Comparison of ENCODE assay signal across 1 cellular context in genomic region chr20:38836991-38837390, GRCh38.
TF ChIP-seq lines count a peak whose summit lies in the region.

No MANE protein-coding gene starts in this region.

TF ChIP-seq in GM12878, 131 proteins besides CTCF, POLR2A, EP300 and RAD21 (continued from another document):
- TF ChIP-seq MEF2A (IDR thresholded peaks at IDR 0.05; ENCODE audit: insufficient read depth, low read depth, low read length) (no peak), SPI1 (IDR thresholded peaks at IDR 0.05; ENCODE audit: borderline replicate concordance, insufficient read depth, low read depth, low read length) (peak; percentile 71; the same call in 1 of the 2 replicates), IKZF2 (IDR thresholded peaks at IDR 0.05) (peak in 1 of 2 experiments; percentile 4; a peak in 1 of 4 replicates), ZSCAN29 (IDR thresholded peaks at IDR 0.05) (no peak), RFX5 (IDR thresholded peaks at IDR 0.05; ENCODE audit: low read depth, low read length) (no peak), SMARCA5 (IDR thresholded peaks at IDR 0.05) (peak; percentile 28; the same call in 1 of the 2 replicates), TARDBP (IDR thresholded peaks at IDR 0.05; ENCODE audit: borderline replicate concordance) (no peak), TCF3 (IDR thresholded peaks at IDR 0.05; ENCODE audit: borderline replicate concordance, insufficient read depth, low read depth, low read length) (no peak)
